11 cellular contexts compared by ENCODE assay signal in genomic region chr22:39185601-39186012, GRCh38. TPM values are rescaled to one million over a fixed set of nuclear protein-coding genes. Genes with fewer than 3 reads are reported as not detected.
DNase-seq lines count a peak whose midpoint lies in the region; ATAC-seq and TF ChIP-seq lines count a peak whose summit lies in the region.
"Had no signal": no experiment of that assay in that cellular context is flagged by ENCODE, and none has a peak within 500 bp of the region (broad histone marks: within the 10 kb centered on the region; RNA-seq: fewer than 3 reads in every experiment).

No MANE protein-coding gene starts in this region.

- H2AK5ac ChIP-seq in neuronal stem cell (ENCODE audit: low read depth, low read length): peak overlapping the region; percentile 5

- peak overlapping the region; percentile 86 for H2BK12ac ChIP-seq in neuronal stem cell (ENCODE audit: low read length)

- TF ChIP-seq CTCF in WERI-Rb-1 (IDR thresholded peaks at IDR 0.05; ENCODE audit: low read depth, low read length): no peak

- H3K14ac ChIP-seq in neuronal stem cell (ENCODE audit: low read length): no peak overlapping the region

- H2BK15ac ChIP-seq in neuronal stem cell (ENCODE audit: low read length): peak overlapping the region; percentile 75

- no peaks in the 10 kb centered on the region for H3K27me3 ChIP-seq in adipocyte (replicated peaks; ENCODE audit: control insufficient read depth, insufficient read depth, low read length)
- no peaks in the 10 kb centered on the region for H3K27me3 ChIP-seq in neuronal stem cell (ENCODE audit: control insufficient read depth in 3 of 3, insufficient read depth in 3 of 3, low read depth in 1 of 3, low read length in 3 of 3)
- H3K27me3 ChIP-seq in WERI-Rb-1 (ENCODE audit: insufficient read depth, low read depth, severe bottlenecking): no peaks in the 10 kb centered on the region

- intact Hi-C loops in Right ventricle myocardium superior (cut with DNase I): no loop called here

- H4K91ac ChIP-seq in neuronal stem cell (ENCODE audit: low read depth, low read length, poor library complexity): no peak overlapping the region

- no peak overlapping the region for H3K4me3 ChIP-seq in adipocyte (ENCODE audit: low read length)
- H3K4me3 ChIP-seq in neuronal stem cell (ENCODE audit: low read length in 2 of 2): no peak overlapping the region
- H3K4me3 ChIP-seq in WERI-Rb-1 (ENCODE audit: low read depth, low read length): no peak overlapping the region

- no peak overlapping the region for H3K27ac ChIP-seq in neuronal stem cell (replicated peaks; ENCODE audit: low read length)
- no peak overlapping the region for H3K27ac ChIP-seq in WERI-Rb-1
- H3K27ac ChIP-seq: epithelial cell of prostate had no signal

- no peak overlapping the region for H3K4me2 ChIP-seq in neuronal stem cell (ENCODE audit: insufficient read depth, low read length, poor library complexity, severe bottlenecking)

- H2AFZ ChIP-seq in neuronal stem cell (ENCODE audit: low read length): peak overlapping the region; percentile 77

- peak; percentile 95 for DNase-seq in AG08395 (ENCODE audit: low spot score)
- no peak for DNase-seq in adipocyte (ENCODE audit: low read depth)
- peak; percentile 89 for DNase-seq in Right ventricle myocardium superior
- DNase-seq in neuronal stem cell (ENCODE audit: low spot score): no peak
- DNase-seq in cerebellum (ENCODE audit: low spot score): no peak
- no peak for DNase-seq in inferior parietal cortex (ENCODE audit: extremely low spot score)
- DNase-seq in WERI-Rb-1: no peak
- DNase-seq in NCI-H1930 (lab: John Stamatoyannopoulos, UW): no peak
- DNase-seq: GOT3, NCI-H2107 had no signal

- no CpG with 5 or more reads among the region's 11 CpGs for WGBS in neuronal stem cell (ENCODE audit: extremely low coverage in 2 of 2, insufficient read length in 2 of 2, insufficient replicate concordance in 1 of 2), 2 donors

- H3K9me3 ChIP-seq in adipocyte (ENCODE audit: control insufficient read depth, low read length): no peaks in the 10 kb centered on the region
- H3K9me3 ChIP-seq in neuronal stem cell (replicated peaks in 1 of 2; ENCODE audit: control insufficient read depth in 2 of 2, insufficient read depth in 1 of 2, low read depth in 1 of 2, low read length in 2 of 2): peaks cover 11% of the 10 kb centered on the region in 2 donors
- H3K9me3 ChIP-seq in WERI-Rb-1 (ENCODE audit: severe bottlenecking): peaks cover 5% of the 10 kb centered on the region

- peak overlapping the region; percentile 84 for H2BK5ac ChIP-seq in neuronal stem cell (ENCODE audit: low read length)

- no peak overlapping the region for H3K4ac ChIP-seq in neuronal stem cell (ENCODE audit: low read length)

- ATAC-seq in Right ventricle myocardium superior (ENCODE audit: poor library complexity): peak; percentile 94

- no peak overlapping the region for H3K23ac ChIP-seq in neuronal stem cell (ENCODE audit: low read depth, low read length, poor library complexity)

- H3K79me1 ChIP-seq in neuronal stem cell (ENCODE audit: low read depth, low read length): no peaks in the 10 kb centered on the region

- H3K18ac ChIP-seq in neuronal stem cell (ENCODE audit: low read length): peak overlapping the region; percentile 77

- H4K8ac ChIP-seq in neuronal stem cell (ENCODE audit: low read depth, low read length): no peak overlapping the region

- peaks cover 9% of the 10 kb centered on the region for H3K4me1 ChIP-seq in adipocyte (ENCODE audit: control insufficient read depth, insufficient read depth, low read length)
- peaks cover 3 to 6% of the 10 kb centered on the region in 2 donors for H3K4me1 ChIP-seq in neuronal stem cell (ENCODE audit: control insufficient read depth in 2 of 2, insufficient read depth in 1 of 2, low read depth in 1 of 2, low read length in 2 of 2)

- H3K36me3 ChIP-seq in adipocyte (ENCODE audit: control insufficient read depth, insufficient read depth, low read length, severe bottlenecking) (no peaks in the 10 kb centered on the region), neuronal stem cell (replicated peaks in 1 of 2; ENCODE audit: control insufficient read depth in 2 of 2, insufficient read depth in 2 of 2, low read length in 2 of 2) (no peaks in the 10 kb centered on the region), WERI-Rb-1 (no peaks in the 10 kb centered on the region)

- H2BK120ac ChIP-seq in neuronal stem cell (ENCODE audit: low read depth, low read length): no peak overlapping the region

- H3K9ac ChIP-seq in adipocyte (ENCODE audit: low read length) (peak overlapping the region; percentile 59), neuronal stem cell (ENCODE audit: low read depth, low read length, poor library complexity) (peak overlapping the region; percentile 16)

RNA-seq across cellular contexts. Expression of gene CBX7, which starts 33.1 kb away (rescaled TPM):
- total RNA-seq in Right ventricle myocardium superior (69.9 TPM), cerebellum (8.6 TPM)
- 9.3 TPM for polyA plus RNA-seq in neuronal stem cell (2013, experiment 1 of 2)
- 9.2 TPM for polyA plus RNA-seq in neuronal stem cell (2013, experiment 2 of 2)

RNA-seq across cellular contexts. Expression of gene PDGFB, which starts 59.2 kb away (rescaled TPM):
- total RNA-seq in Right ventricle myocardium superior (16.2 TPM), cerebellum (6.9 TPM)
- 2.6 TPM for polyA plus RNA-seq in neuronal stem cell (2013, experiment 1 of 2)
- polyA plus RNA-seq in neuronal stem cell (2013, experiment 2 of 2): 2.8 TPM

Comparison
In these comparisons a context has a peak if more than half of its experiments do, and no peak if none do; other contexts are left out.
1. DNase-seq: peak in AG08395 (single experiment) and Right ventricle myocardium superior (single experiment); none in adipocyte (single experiment), neuronal stem cell (single experiment), cerebellum (single experiment), inferior parietal cortex (single experiment), WERI-Rb-1 (single experiment) and NCI-H1930 (0 of 2).